In genomic region chr19:48506138-48506733, GRCh38 we compare ENCODE assay signal across 8 cellular contexts. TPM values are rescaled to one million over a fixed set of nuclear protein-coding genes. Genes with fewer than 3 reads are reported as not detected.
DNase-seq lines count a peak whose midpoint lies in the region; ATAC-seq and TF ChIP-seq lines count a peak whose summit lies in the region.

No MANE protein-coding gene starts in this region.

- WGBS in lung, 2 donors = 84 to 88% methylated on average over 5 of the region's 5 CpGs
- 54 to 56% methylated on average over 5 of the region's 5 CpGs for whole genome bisulfite sequencing in aorta, 2 donors

- ATAC-seq in lung (ENCODE audit: insufficient read depth, low FRiP score) = no peak
- ATAC-seq in aorta (ENCODE audit: low FRiP score) = no peak

- no peaks in the 10 kb centered on the region for H3K4me1 ChIP-seq in adipocyte (ENCODE audit: control insufficient read depth, insufficient read depth, low read length)
- peaks cover 0 to 2% of the 10 kb centered on the region in 2 donors for H3K4me1 ChIP-seq in lung (ENCODE audit: control insufficient read depth in 2 of 2, insufficient read depth in 2 of 2, low read length in 2 of 2)
- no peaks in the 10 kb centered on the region for H3K4me1 ChIP-seq in aorta (ENCODE audit: control insufficient read depth in 1 of 2, insufficient read depth in 2 of 2, low read length in 2 of 2)
- H3K4me1 ChIP-seq in ascending aorta = peaks cover 0 to 5% of the 10 kb centered on the region in 2 donors

- H3K9me3 ChIP-seq in adipocyte (ENCODE audit: control insufficient read depth, low read length) = no peaks in the 10 kb centered on the region
- H3K9me3 ChIP-seq in lung (ENCODE audit: control insufficient read depth in 2 of 2, insufficient read depth in 1 of 2, low read length in 1 of 2) = peaks cover 0 to 2% of the 10 kb centered on the region in 2 donors
- H3K9me3 ChIP-seq in aorta (ENCODE audit: control insufficient read depth, low read length) = no peaks in the 10 kb centered on the region
- no peaks in the 10 kb centered on the region for H3K9me3 ChIP-seq in ascending aorta

- TF ChIP-seq CTCF in NB4 (IDR thresholded peaks at IDR 0.05; ENCODE audit: low read depth, low read length) (peak; percentile 94), lung (IDR thresholded peaks at IDR 0.05; ENCODE audit: control extremely low read depth, extremely low read depth) (peak; percentile 3), ascending aorta (IDR thresholded peaks at IDR 0.05) (peak in 1 of 3 experiments; percentile 37)

- no peak for TF ChIP-seq POLR2A in NB4 (IDR thresholded peaks at IDR 0.05; ENCODE audit: extremely low read depth, insufficient read length)

- no peak overlapping the region for H3K9ac ChIP-seq in adipocyte (ENCODE audit: low read length)

- no peaks in the 10 kb centered on the region for H3K36me3 ChIP-seq in adipocyte (ENCODE audit: control insufficient read depth, insufficient read depth, low read length, severe bottlenecking)
- H3K36me3 ChIP-seq in lung (ENCODE audit: control insufficient read depth in 2 of 2, insufficient read depth in 2 of 2, low read length in 2 of 2) = no peaks in the 10 kb centered on the region
- H3K36me3 ChIP-seq in aorta (ENCODE audit: control insufficient read depth in 1 of 2, insufficient read depth in 2 of 2, low read length in 1 of 2) = no peaks in the 10 kb centered on the region
- H3K36me3 ChIP-seq in ascending aorta = no peaks in the 10 kb centered on the region

- peak; percentile 43 for DNase-seq in activated T-cell treated with anti-CD3 and anti-CD28 coated beads, Interleukin-2, amount 50 U/mL, for 1 hour
- no peak for DNase-seq in activated T-cell treated with anti-CD3 and anti-CD28 coated beads for 4 hours
- peak; percentile 93 for DNase-seq in NB4 (ENCODE audit: low read depth)
- DNase-seq in adipocyte (ENCODE audit: low read depth) = peak; percentile 74
- no peak for DNase-seq in lung (ENCODE audit: low spot score)
- DNase-seq in head of caudate nucleus = no peak
- no peak for DNase-seq in aorta
- no peak for DNase-seq in ascending aorta (ENCODE audit: low spot score in 2 of 2)

- H3K27me3 ChIP-seq in adipocyte (replicated peaks; ENCODE audit: control insufficient read depth, insufficient read depth, low read length) = peaks cover 28% of the 10 kb centered on the region
- no peaks in the 10 kb centered on the region for H3K27me3 ChIP-seq in lung (ENCODE audit: control insufficient read depth, insufficient read depth)
- H3K27me3 ChIP-seq in aorta (ENCODE audit: control insufficient read depth in 1 of 2, insufficient read depth in 2 of 2, low read length in 1 of 2) = no peaks in the 10 kb centered on the region
- peaks cover under 1% of the 10 kb centered on the region for H3K27me3 ChIP-seq in ascending aorta

- H3K4me3 ChIP-seq in NB4 (ENCODE audit: low read depth, low read length) = no peak overlapping the region
- no peak overlapping the region for H3K4me3 ChIP-seq in adipocyte (ENCODE audit: low read length)
- H3K4me3 ChIP-seq in lung = no peak overlapping the region
- H3K4me3 ChIP-seq in aorta (ENCODE audit: low read length in 2 of 2) = no peak overlapping the region
- H3K4me3 ChIP-seq in ascending aorta = no peak overlapping the region

- intact Hi-C loops in head of caudate nucleus (cut with DNase I) = no loop called here
- intact Hi-C loops in aorta (cut with DNase I) = loop anchor here in 1 of 2 donors (5.0 kb wide), 1 partner anchor 76 kb away; no protein-coding TSS in a partner anchor
- intact Hi-C loops in ascending aorta (cut with DNase I) = loop anchor here (5.0 kb wide), 1 partner anchor 76 kb away; no protein-coding TSS in a partner anchor

- H3K27ac ChIP-seq in lung (ENCODE audit: low read depth in 1 of 2, low read length in 1 of 2) = no peak overlapping the region
- no peak overlapping the region for H3K27ac ChIP-seq in aorta (ENCODE audit: low read depth in 1 of 2, low read length in 2 of 2)
- H3K27ac ChIP-seq in ascending aorta = no peak overlapping the region

RNA-seq across cellular contexts. Expression of gene LMTK3, which starts 5.4 kb away (rescaled TPM):
- total RNA-seq in lung = 10 to 100 TPM in 1 of 2 donors, 1 to 10 TPM in 1; 3.1 to 10.7 TPM
- polyA plus RNA-seq in lung = 1 to 10 TPM; 1.9 to 6.5 TPM
- 1 to 10 TPM in 1 of 2 donors, under 1 TPM in 1; 0.71 to 4.2 TPM for total RNA-seq in aorta
- polyA plus RNA-seq in aorta = 1 to 10 TPM in 1 of 2 donors, under 1 TPM in 1; 0.51 to 1.3 TPM
- 0.11 TPM for total RNA-seq in ascending aorta

RNA-seq across cellular contexts. Expression of gene CYTH2, which starts 37.1 kb away (rescaled TPM):
- 10 to 100 TPM; 45.3 to 72.5 TPM for total RNA-seq in lung
- 10 to 100 TPM; 44.1 to 53.1 TPM for polyA plus RNA-seq in lung
- total RNA-seq in aorta = 10 to 100 TPM; 56.8 to 61.2 TPM
- 10 to 100 TPM; 32.7 to 76.6 TPM for polyA plus RNA-seq in aorta
- total RNA-seq in ascending aorta = 83.5 TPM

RNA-seq across cellular contexts. Expression of gene SULT2B1, which starts 45.7 kb away (rescaled TPM):
- total RNA-seq in lung = 10 to 100 TPM in 1 of 2 donors, 1 to 10 TPM in 1; 1.2 to 10.5 TPM
- polyA plus RNA-seq in lung = 10 to 100 TPM; 10.9 to 22.9 TPM
- total RNA-seq in aorta = not detected
- polyA plus RNA-seq in aorta = 1 to 10 TPM in 1 of 2 donors, not detected in 1; 2.1 TPM
- total RNA-seq in ascending aorta = not detected

RNA-seq across cellular contexts. Expression of gene KCNJ14, which starts 50.9 kb away (rescaled TPM):
- under 1 TPM; 0.82 to 0.83 TPM for total RNA-seq in lung
- polyA plus RNA-seq in lung = under 1 TPM; 0.21 to 0.35 TPM
- total RNA-seq in aorta = 1 to 10 TPM; 1.1 TPM
- under 1 TPM in 1 of 2 donors, not detected in 1; 0.36 TPM for polyA plus RNA-seq in aorta
- 6.1 TPM for total RNA-seq in ascending aorta

Comparison
In these comparisons a context has a peak if more than half of its experiments do, and no peak if none do; other contexts are left out.
1. DNase-seq: peak in activated T-cell treated with anti-CD3 and anti-CD28 coated beads, Interleukin-2, amount 50 U/mL, for 1 hour (single experiment), NB4 (single experiment) and adipocyte (single experiment); none in activated T-cell treated with anti-CD3 and anti-CD28 coated beads for 4 hours (single experiment), lung (single experiment), head of caudate nucleus (0 of 42), aorta (0 of 2) and ascending aorta (0 of 2).